In genomic region chr9:107177857-107178256, GRCh38 we compare ENCODE assay signal across 23 cellular contexts.
A peak's percentile ranks its signal among the peaks of the same experiment; 100 is the strongest.
DNase-seq lines count a peak whose midpoint lies in the region; ATAC-seq and TF ChIP-seq lines count a peak whose summit lies in the region.
"Had no signal": no experiment of that assay in that cellular context is flagged by ENCODE, and none has a peak within 500 bp of the region (broad histone marks: within the 10 kb centered on the region; RNA-seq: fewer than 3 reads in every experiment).

No MANE protein-coding gene starts in this region.

- peaks cover 0 to 10% (median 2%) of the 10 kb centered on the region in 12 donors for H3K9me3 ChIP-seq in heart left ventricle
- H3K9me3 ChIP-seq: body of pancreas, lower lobe of right lung, vagina had no signal

- H3K27me3 ChIP-seq in heart left ventricle = no peaks in the 10 kb centered on the region
- H3K27me3 ChIP-seq: body of pancreas, vagina had no signal

- DNase-seq in NCI-H2171 treated with DMSO at 0.1 percent for 48 hours (lab: John Stamatoyannopoulos, UW) = peak; percentile 56
- DNase-seq in NCI-H2171 (lab: John Stamatoyannopoulos, UW) = no peak
- DNase-seq in NCI-H146 (lab: John Stamatoyannopoulos, UW) = peak; percentile 68
- peak; percentile 18 for DNase-seq in epithelial cell of esophagus (ENCODE audit: low read depth)
- peak; percentile 50 for DNase-seq in renal cortical epithelial cell (ENCODE audit: low read depth)
- DNase-seq in activated naive CD4-positive, alpha-beta T cell treated with anti-CD3 and anti-CD28 coated beads for 36 hours = no peak
- no peak for DNase-seq in heart left ventricle
- DNase-seq: activated CD4-positive, alpha-beta T cell treated with anti-CD3 and anti-CD28 coated beads, Interleukin-2, amount 10 ng/mL, durations not matched to agents 7 days and 5 days; activated T-cell treated with anti-CD3 and anti-CD28 coated beads, Interleukin-2, amount 50 U/mL, for 48 hours; body of pancreas; CD4-positive, CD25-positive, alpha-beta regulatory T cell; Kasumi-1; lower lobe of right lung; MV-4-11; NCI-H187 treated with DMSO at 0.1 percent for 48 hours; NCI-H510A; posterior cingulate gyrus; SHP77 treated with DMSO at 0.1 percent for 48 hours; stimulated activated naive CD4-positive, alpha-beta T cell had no signal

- peaks cover 23% of the 10 kb centered on the region for H3K27me3 Mint-ChIP-seq in activated naive CD4-positive, alpha-beta T cell treated with anti-CD3 and anti-CD28 coated beads for 36 hours (ENCODE audit: low read depth)

- intact Hi-C loops in activated naive CD4-positive, alpha-beta T cell treated with anti-CD3 and anti-CD28 coated beads for 36 hours (cut with micrococcal nuclease) = no loop called here
- intact Hi-C loops in heart left ventricle (cut with DNase I) = loop anchor here in 5 of 10 donors (10.0 kb wide), 4 partner anchors 313 to 1333 kb away; partner anchors contain the start of gene ZNF462 (in 1 of the 5)

- no peaks in the 10 kb centered on the region for H3K36me3 ChIP-seq in heart left ventricle
- H3K36me3 ChIP-seq: lower lobe of right lung, vagina had no signal

- TF ChIP-seq CTCF in epithelial cell of esophagus (IDR thresholded peaks at IDR 0.05; ENCODE audit: insufficient read depth, low read depth, low read length, missing control alignments) (no peak), heart left ventricle (IDR thresholded peaks at IDR 0.05) (no peak)

- no peak overlapping the region for H3K4me3 Mint-ChIP-seq in activated naive CD4-positive, alpha-beta T cell treated with anti-CD3 and anti-CD28 coated beads for 36 hours
- H3K4me3 Mint-ChIP-seq: activated CD4-positive, alpha-beta T cell treated with anti-CD3 and anti-CD28 coated beads, Interleukin-2, amount 10 ng/mL, durations not matched to agents 7 days and 5 days; CD4-positive, CD25-positive, alpha-beta regulatory T cell; neural crest cell had no signal

- H3K4me3 ChIP-seq in epithelial cell of esophagus (ENCODE audit: low read length) = no peak overlapping the region
- H3K4me3 ChIP-seq in heart left ventricle = no peak overlapping the region
- H3K4me3 ChIP-seq: body of pancreas, lower lobe of right lung, vagina had no signal

- peaks cover 9% of the 10 kb centered on the region for H3K4me1 Mint-ChIP-seq in activated naive CD4-positive, alpha-beta T cell treated with anti-CD3 and anti-CD28 coated beads for 36 hours (ENCODE audit: low read depth)
- H3K4me1 Mint-ChIP-seq: CD4-positive, CD25-positive, alpha-beta regulatory T cell had no signal

- no peak overlapping the region for H3K27ac Mint-ChIP-seq in activated naive CD4-positive, alpha-beta T cell treated with anti-CD3 and anti-CD28 coated beads for 36 hours
- H3K27ac Mint-ChIP-seq: activated CD4-positive, alpha-beta T cell treated with anti-CD3 and anti-CD28 coated beads, Interleukin-2, amount 10 ng/mL, durations not matched to agents 7 days and 5 days; CD4-positive, CD25-positive, alpha-beta regulatory T cell had no signal

- no peak for TF ChIP-seq POLR2A in heart left ventricle (IDR thresholded peaks at IDR 0.05)

- WGBS in heart left ventricle, 4 donors = 92 to 97% (median 96%) methylated on average over 5 of the region's 5 CpGs

- ATAC-seq in GM18861 (IDR thresholded peaks at IDR 0.05; ENCODE audit: unreplicated experiment) = no peak
- ATAC-seq in heart left ventricle = no peak
- ATAC-seq: body of pancreas, lower lobe of right lung, Panc1 had no signal

- H3K36me3 Mint-ChIP-seq in activated naive CD4-positive, alpha-beta T cell treated with anti-CD3 and anti-CD28 coated beads for 36 hours (ENCODE audit: low read depth) = peaks cover 2% of the 10 kb centered on the region
- H3K36me3 Mint-ChIP-seq: CD4-positive, CD25-positive, alpha-beta regulatory T cell had no signal

- no peak overlapping the region for H3K27ac ChIP-seq in heart left ventricle
- H3K27ac ChIP-seq: body of pancreas, lower lobe of right lung, vagina had no signal

- peaks cover 6% of the 10 kb centered on the region for H3K9me3 Mint-ChIP-seq in activated naive CD4-positive, alpha-beta T cell treated with anti-CD3 and anti-CD28 coated beads for 36 hours

- CTCF ChIA-PET in activated naive CD4-positive, alpha-beta T cell treated with anti-CD3 and anti-CD28 coated beads for 36 hours (lab: Charles Lee) = interaction anchor here (0.6 kb wide), 1 partner anchor 239 kb away, joined by 3 read pairs; no protein-coding TSS in a partner anchor

- peaks cover 0 to 30% (median 18%) of the 10 kb centered on the region in 12 donors for H3K4me1 ChIP-seq in heart left ventricle
- H3K4me1 ChIP-seq: body of pancreas, lower lobe of right lung, vagina had no signal

Comparison
In these comparisons a context has a peak if more than half of its experiments do, and no peak if none do; other contexts are left out.
1. DNase-seq: peak in NCI-H2171 treated with DMSO at 0.1 percent for 48 hours (single experiment), NCI-H146 (single experiment), epithelial cell of esophagus (single experiment) and renal cortical epithelial cell (single experiment); none in NCI-H2171 (single experiment), activated naive CD4-positive, alpha-beta T cell treated with anti-CD3 and anti-CD28 coated beads for 36 hours (single experiment) and heart left ventricle (0 of 5).